3 cellular contexts compared by ENCODE assay signal in genomic region chr7:7005949-7006348, GRCh38.
DNase-seq lines count a peak whose midpoint lies in the region; ATAC-seq, FAIRE-seq and TF ChIP-seq lines count a peak whose summit lies in the region.
"Not testable (repeated sequence)": the region's sequence is repeated elsewhere in the genome, so short reads cannot be mapped to it uniquely, and the experiment has no call there.

No MANE protein-coding gene starts in this region.

- not testable (repeated sequence) for TF ChIP-seq RAD21 in K562 (CRISPR knock-in tag; conservative IDR thresholded peaks at IDR 0.05 in 1 of 2, IDR thresholded peaks at IDR 0.05 in 1 of 2)

- DNase-seq in K562 (ENCODE audit: extremely low read depth in 1 of 4, low spot score in 3 of 4); endothelial cell (ENCODE audit: low spot score): not testable (repeated sequence)

- H3K27ac Mint-ChIP-seq in activated naive CD4-positive, alpha-beta T cell treated with anti-CD3 and anti-CD28 coated beads, Interleukin-2, amount 50 U/mL, for 24 hours: peak overlapping the region; percentile 18
- H3K27ac Mint-ChIP-seq in endothelial cell (ENCODE audit: unreplicated experiment): peak overlapping the region; percentile 81

- H3K9me3 ChIP-seq in K562 (replicated peaks; ENCODE audit: control insufficient read depth, insufficient read depth, low read depth, low read length): not testable (repeated sequence)

- FAIRE-seq in K562 (lab: Jason Lieb, UNC): not testable (repeated sequence)

- not testable (repeated sequence) for TF ChIP-seq EP300 in K562 (IDR thresholded peaks at IDR 0.05; ENCODE audit: low read length)

- ATAC-seq in K562: not testable (repeated sequence)

- H4K20me1 ChIP-seq in K562 (replicated peaks; ENCODE audit: control insufficient read depth, insufficient read depth, low read length): not testable (repeated sequence)

- H3K27me3 ChIP-seq in K562 (ENCODE audit: control insufficient read depth in 2 of 2, insufficient read depth in 2 of 2, low read length in 2 of 2): not testable (repeated sequence)

- H3K9ac ChIP-seq in K562 (ENCODE audit: insufficient read depth in 1 of 2, low read depth in 2 of 2, low read length in 2 of 2): not testable (repeated sequence)

- POLR2A ChIA-PET in K562 (lab: Yijun Ruan, JAX): not testable (repeated sequence)

- not testable (repeated sequence) for H3K4me3 ChIP-seq in K562

- not testable (repeated sequence) for H3K36me3 Mint-ChIP-seq in activated naive CD4-positive, alpha-beta T cell treated with anti-CD3 and anti-CD28 coated beads, Interleukin-2, amount 50 U/mL, for 24 hours; endothelial cell (ENCODE audit: low read depth, unreplicated experiment)

- not testable (repeated sequence) for BruUV-seq in K562 (replicated peaks; lab: Mats Ljungman, UMichigan)

- not testable (repeated sequence) for H3K4me1 Mint-ChIP-seq in activated naive CD4-positive, alpha-beta T cell treated with anti-CD3 and anti-CD28 coated beads, Interleukin-2, amount 50 U/mL, for 24 hours
- peaks cover 27% of the 10 kb centered on the region for H3K4me1 Mint-ChIP-seq in endothelial cell (ENCODE audit: unreplicated experiment)

- not testable (repeated sequence) for H2AFZ ChIP-seq in K562 (ENCODE audit: low read depth, low read length)

- H3K36me3 ChIP-seq in K562 (ENCODE audit: control insufficient read depth, insufficient read depth, low read length): not testable (repeated sequence)

- not testable (repeated sequence) for H3K4me2 ChIP-seq in K562 (ENCODE audit: insufficient read depth, low read length)

- not testable (repeated sequence) for TF ChIP-seq CTCF in K562 (IDR thresholded peaks at IDR 0.05 in 2 of 3, conservative IDR thresholded peaks at IDR 0.05 in 1 of 3; ENCODE audit: insufficient read depth in 2 of 3, low read depth in 1 of 3, low read length in 3 of 3); endothelial cell (IDR thresholded peaks at IDR 0.05; ENCODE audit: unreplicated experiment)

- peaks cover 16% of the 10 kb centered on the region for H3K27me3 Mint-ChIP-seq in activated naive CD4-positive, alpha-beta T cell treated with anti-CD3 and anti-CD28 coated beads, Interleukin-2, amount 50 U/mL, for 24 hours
- peaks cover 11% of the 10 kb centered on the region for H3K27me3 Mint-ChIP-seq in endothelial cell (ENCODE audit: unreplicated experiment)

- in situ Hi-C loops in K562 (cut with MboI): not testable (repeated sequence)

- TF ChIP-seq POLR2A in K562 (conservative IDR thresholded peaks at IDR 0.05): not testable (repeated sequence)

- H3K4me3 Mint-ChIP-seq in activated naive CD4-positive, alpha-beta T cell treated with anti-CD3 and anti-CD28 coated beads, Interleukin-2, amount 50 U/mL, for 24 hours; endothelial cell (ENCODE audit: unreplicated experiment): not testable (repeated sequence)

- 0% methylated on average over 1 of the region's 2 CpGs for WGBS in K562 (ENCODE audit: insufficient coverage, low coverage, missing lambda C conversion rate)

- intact Hi-C loops in K562 (cut with micrococcal nuclease): not testable (repeated sequence)

- not testable (repeated sequence) for H3K9me3 Mint-ChIP-seq in activated naive CD4-positive, alpha-beta T cell treated with anti-CD3 and anti-CD28 coated beads, Interleukin-2, amount 50 U/mL, for 24 hours; endothelial cell (ENCODE audit: unreplicated experiment)

- not testable (repeated sequence) for H3K4me1 ChIP-seq in K562 (replicated peaks in 1 of 2; ENCODE audit: control insufficient read depth in 2 of 2, insufficient read depth in 2 of 2, low read length in 2 of 2)

- H3K79me2 ChIP-seq in K562 (ENCODE audit: control insufficient read depth, insufficient read depth, low read length): not testable (repeated sequence)

- not testable (repeated sequence) for H3K9me1 ChIP-seq in K562 (ENCODE audit: control insufficient read depth, insufficient read depth, low read length)

- CTCF ChIA-PET in K562 (lab: Yijun Ruan, JAX; ENCODE audit: low intra/inter-chr PET ratio): not testable (repeated sequence)

- H3K27ac ChIP-seq in K562 (ENCODE audit: extremely low read depth, low read depth, low read length): not testable (repeated sequence)

TF ChIP-seq in K562, 482 proteins besides CTCF, POLR2A, EP300 and RAD21:
- TF ChIP-seq ZNF146 (CRISPR knock-in tag; IDR thresholded peaks at IDR 0.05; ENCODE audit: unreplicated experiment): peak; percentile 70
- peak; percentile 60; the same call in 1 of the 2 replicates for TF ChIP-seq BCOR (IDR thresholded peaks at IDR 0.05)
TF ChIP-seq in K562: peak in this region for 2; not testable (repeated sequence) for 480.
